Comparison of ENCODE assay signal across 16 cellular contexts in genomic region chrX:1531106-1531890, GRCh38. TPM values are rescaled to one million over a fixed set of nuclear protein-coding genes. Genes with fewer than 3 reads are reported as not detected.
DNase-seq lines count a peak whose midpoint lies in the region; ATAC-seq, FAIRE-seq and TF ChIP-seq lines count a peak whose summit lies in the region.
"Had no signal": no experiment of that assay in that cellular context is flagged by ENCODE, and none has a peak within 500 bp of the region (broad histone marks: within the 10 kb centered on the region; RNA-seq: fewer than 3 reads in every experiment).

No MANE protein-coding gene starts in this region.

- H3K27ac ChIP-seq in OCI-LY1 (ENCODE audit: low read depth, low read length, poor library complexity, severe bottlenecking) = peak overlapping the region; percentile 50
- no peak overlapping the region for H3K27ac ChIP-seq in GM12878 (ENCODE audit: control insufficient read depth, insufficient read depth)
- no peak overlapping the region for H3K27ac ChIP-seq in lower lobe of right lung

- POLR2A ChIA-PET in GM12878 (lab: Charles Lee) = no interaction called here

- H3K9me2 ChIP-seq in OCI-LY1 (ENCODE audit: low read depth, low read length) = no peaks in the 10 kb centered on the region

- intact Hi-C loops in GM12878 (cut with micrococcal nuclease; ENCODE audit: unreplicated experiment) = no loop called here
- intact Hi-C loops in lower lobe of right lung (cut with DNase I) = no loop called here

- peaks cover 2% of the 10 kb centered on the region; the same call in 1 of the 2 replicates for H3F3A ChIP-seq in OCI-LY1 (ENCODE audit: insufficient read depth, low read length)

- TF ChIP-seq RAD21 in GM12878 (IDR thresholded peaks at IDR 0.05; ENCODE audit: insufficient read depth, low read depth, low read length) = no peak

- no peak for TF ChIP-seq POLR2A in GM12878 (IDR thresholded peaks at IDR 0.05; ENCODE audit: low read depth, low read length)

- WGBS in GM12878 (ENCODE audit: insufficient coverage, insufficient replicate concordance, low lambda C conversion rate, missing lambda C conversion rate) = 48% methylated on average over 10 of the region's 10 CpGs

- H3K4me2 ChIP-seq in OCI-LY1 (ENCODE audit: low read length) (peak overlapping the region; percentile 64), GM12878 (ENCODE audit: control insufficient read depth, insufficient read depth) (peak overlapping the region; percentile 31; the same call in 1 of the 2 replicates)

- H3K9ac ChIP-seq in OCI-LY1 (ENCODE audit: low read length) (peak overlapping the region; percentile 3; the same call in 1 of the 2 replicates), GM12878 (ENCODE audit: control insufficient read depth, insufficient read depth, low read length) (no peak overlapping the region)

- no TSS peak for BruUV-seq in GM12878 (replicated peaks; lab: Mats Ljungman, UMichigan)

- CTCF ChIA-PET in GM12878 (lab: Yijun Ruan, JAX) = no interaction called here

- H3K4me3 ChIP-seq in OCI-LY1 (ENCODE audit: low read depth, low read length, poor library complexity, severe bottlenecking) (peak overlapping the region; percentile 18), GM12878 (peak overlapping the region; percentile 19; the same call in 1 of the 2 replicates), lower lobe of right lung (no peak overlapping the region)

- H3K36me3 ChIP-seq in OCI-LY1 (ENCODE audit: insufficient read depth, low read length) = peaks cover 60% of the 10 kb centered on the region
- H3K36me3 ChIP-seq in GM12878 (ENCODE audit: control insufficient read depth in 2 of 2, insufficient read depth in 2 of 2, low read length in 1 of 2) = peaks cover 4 to 6% of the 10 kb centered on the region in 2 experiments
- no peaks in the 10 kb centered on the region for H3K36me3 ChIP-seq in lower lobe of right lung

- no peak for FAIRE-seq in GM12878 (lab: Jason Lieb, UNC)
- FAIRE-seq: urothelium cell line had no signal

- H3K4me1 ChIP-seq in OCI-LY1 (ENCODE audit: insufficient read depth, low read length, severe bottlenecking) = peaks cover 18% of the 10 kb centered on the region
- peaks cover 21% of the 10 kb centered on the region for H3K4me1 ChIP-seq in GM12878 (ENCODE audit: control insufficient read depth, insufficient read depth, low read length)
- no peaks in the 10 kb centered on the region for H3K4me1 ChIP-seq in lower lobe of right lung

- TF ChIP-seq CTCF in OCI-LY1 (IDR thresholded peaks at IDR 0.05; ENCODE audit: low read length) = no peak
- TF ChIP-seq CTCF in GM12878 (IDR thresholded peaks at IDR 0.05 in 2 of 3, conservative IDR thresholded peaks at IDR 0.05 in 1 of 3; ENCODE audit: control insufficient read depth in 2 of 3, extremely low read depth in 1 of 3, insufficient read depth in 1 of 3, low read depth in 3 of 3, low read length in 3 of 3) = no peak; a peak in 1 of 6 replicates
- no peak for TF ChIP-seq CTCF in lower lobe of right lung (IDR thresholded peaks at IDR 0.05)

- H4K20me1 ChIP-seq in OCI-LY1 (ENCODE audit: insufficient read depth, low read length) (0 out of 2 replicates have a peak, but pooled peaks cover 5% of the 10 kb centered on the region), GM12878 (ENCODE audit: control insufficient read depth, insufficient read depth) (no peaks in the 10 kb centered on the region)

- in situ Hi-C loops in GM12878 (cut with MboI) = no loop called here

- H3K79me2 ChIP-seq in OCI-LY1 (ENCODE audit: insufficient read depth, low read length) (peaks cover 76% of the 10 kb centered on the region), GM12878 (ENCODE audit: control insufficient read depth, insufficient read depth, low read length) (peaks cover 82% of the 10 kb centered on the region)

- SMC1A ChIA-PET in GM12878 (lab: Charles Lee; ENCODE audit: uncharacterized antibody, unreplicated experiment) = no interaction called here

- no peaks in the 10 kb centered on the region for H3K27me3 ChIP-seq in OCI-LY1 (ENCODE audit: insufficient read depth, low read length)
- H3K27me3 ChIP-seq in GM12878 (replicated peaks in 1 of 2; ENCODE audit: control insufficient read depth in 2 of 2, insufficient read depth in 2 of 2, low read length in 1 of 2) = no peaks in the 10 kb centered on the region
- peaks cover 4% of the 10 kb centered on the region for H3K27me3 ChIP-seq in lower lobe of right lung (ENCODE audit: low read depth)

- H2AFZ ChIP-seq in OCI-LY1 (ENCODE audit: low read length) (no peak overlapping the region), GM12878 (ENCODE audit: control insufficient read depth, low read depth, low read length) (no peak overlapping the region)

- no peak for ATAC-seq in GM12878
- no peak for ATAC-seq in lower lobe of right lung
- ATAC-seq: SK-N-SH treated with all-trans-retinoic acid at 6 μM for 48 hours had no signal

- TF ChIP-seq EP300 in GM12878 (IDR thresholded peaks at IDR 0.05; ENCODE audit: borderline replicate concordance in 1 of 2, control insufficient read depth in 1 of 2, low read depth in 2 of 2, low read length in 2 of 2) = no peak

- RAD21 ChIA-PET in GM12878 (lab: Charles Lee; ENCODE audit: unreplicated experiment) = no interaction called here

- H3K9me3 ChIP-seq in OCI-LY1 (ENCODE audit: low read length) = no peaks in the 10 kb centered on the region
- H3K9me3 ChIP-seq in GM12878 (replicated peaks; ENCODE audit: control insufficient read depth, insufficient read depth, low read length) = no peaks in the 10 kb centered on the region
- no peaks in the 10 kb centered on the region for H3K9me3 ChIP-seq in lower lobe of right lung

- DNase-seq in activated T-cell treated with anti-CD3 and anti-CD28 coated beads for 48 hours (ENCODE audit: low read depth) (peak; percentile 43), activated T-cell treated with anti-CD3 and anti-CD28 coated beads for 4 hours (no peak), GM12878 (ENCODE audit: low read depth, low spot score) (no peak), DMS53 treated with DMSO at 0.1 percent for 48 hours (lab: John Stamatoyannopoulos, UW; ENCODE audit: unreplicated experiment) (no peak), lower lobe of right lung (no peak), iPS-NIHi7 (ENCODE audit: extremely low spot score) (no peak)
- peak; percentile 61 for DNase-seq in stimulated activated naive CD4-positive, alpha-beta T cell treated with Interleukin-2 at 50 U/mL for 16 hours (lab: John Stamatoyannopoulos, UW)
- DNase-seq: endodermal cell, IMR-90, MV-4-11, NCI-H2081 treated with DMSO at 0.1 percent for 48 hours, NCI-H526 treated with DMSO at 0.1 percent for 48 hours, nucleus accumbens had no signal

TF ChIP-seq in GM12878, 131 proteins besides CTCF, POLR2A, EP300 and RAD21 (continues in another document):
- TF ChIP-seq EED (IDR thresholded peaks at IDR 0.05; ENCODE audit: low read depth) (0 out of 2 replicates have a peak, but pooled peaks have one; percentile 18), RELA (IDR thresholded peaks at IDR 0.05; ENCODE audit: borderline replicate concordance, partially characterized antibody) (no peak), CEBPB (IDR thresholded peaks at IDR 0.05; ENCODE audit: borderline replicate concordance in 1 of 2, low read depth in 2 of 2, low read length in 2 of 2) (no peak)
- TF ChIP-seq, protein P1, sequence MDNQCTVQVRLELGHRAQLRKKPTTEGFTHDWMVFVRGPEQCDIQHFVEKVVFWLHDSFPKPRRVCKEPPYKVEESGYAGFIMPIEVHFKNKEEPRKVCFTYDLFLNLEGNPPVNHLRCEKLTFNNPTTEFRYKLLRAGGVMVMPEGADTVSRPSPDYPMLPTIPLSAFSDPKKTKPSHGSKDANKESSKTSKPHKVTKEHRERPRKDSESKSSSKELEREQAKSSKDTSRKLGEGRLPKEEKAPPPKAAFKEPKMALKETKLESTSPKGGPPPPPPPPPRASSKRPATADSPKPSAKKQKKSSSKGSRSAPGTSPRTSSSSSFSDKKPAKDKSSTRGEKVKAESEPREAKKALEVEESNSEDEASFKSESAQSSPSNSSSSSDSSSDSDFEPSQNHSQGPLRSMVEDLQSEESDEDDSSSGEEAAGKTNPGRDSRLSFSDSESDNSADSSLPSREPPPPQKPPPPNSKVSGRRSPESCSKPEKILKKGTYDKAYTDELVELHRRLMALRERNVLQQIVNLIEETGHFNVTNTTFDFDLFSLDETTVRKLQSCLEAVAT (IDR thresholded peaks at IDR 0.05) = peak; percentile 20; the same call in 1 of the 2 replicates

RNA-seq across cellular contexts. Expression of gene P2RY8, which starts 5.7 kb away (rescaled TPM):
- total RNA-seq in GM12878 (2013; cell fraction: nucleolus; rRNA removed) = 85.1 and 89.7 TPM in 2 replicates
- 34.0 and 44.7 TPM in 2 replicates for total RNA-seq in GM12878 (2014; rRNA removed)
- total RNA-seq in GM12878 (2014; rRNA removed; fragmentation: Illumina TruSeq; extraction: Trizol) = 28.8 and 29.7 TPM in 2 replicates
- 61.3 and 61.8 TPM in 2 replicates for total RNA-seq in GM12878 (2021)
- 30.9 TPM for polyA plus RNA-seq in GM12878 (2011; ENCODE audit: low read depth)
- 20.4 and 31.1 TPM in 2 replicates for polyA plus RNA-seq in GM12878 (2011; rRNA removed)
- polyA plus RNA-seq in GM12878 (2011; cell fraction: cytosol; rRNA removed) = 41.3 and 52.8 TPM in 2 replicates
- polyA plus RNA-seq in GM12878 (2011; cell fraction: nucleus; rRNA removed) = 29.2 and 35.1 TPM in 2 replicates
- 41.7 and 45.3 TPM in 2 replicates for polyA plus RNA-seq in GM12878 (2012)
- polyA plus RNA-seq in GM12878 (2014; fragmentation: Illumina TruSeq; extraction: Trizol) = 27.5 and 30.5 TPM in 2 replicates
- polyA plus RNA-seq in GM12878 (2014; fragmentation: Nextera tagmentation; extraction: Ambion mirVana) = 1 to 10 TPM; 2.0 to 4.0 TPM
- 41.8 and 49.0 TPM in 2 replicates for polyA plus RNA-seq in GM12878 (2014; rRNA removed)
- 10 to 100 TPM; 62.7 to 64.4 TPM for polyA plus RNA-seq in GM12878 (2016; fragmentation: Nextera tagmentation; extraction: Ambion mirVana)
- polyA minus RNA-seq in GM12878 (2011; rRNA and poly(A)+ RNA removed) = 37.7 and 60.0 TPM in 2 replicates
- polyA minus RNA-seq in GM12878 (2011; cell fraction: cytosol; rRNA and poly(A)+ RNA removed) = 26.7 and 36.8 TPM in 2 replicates
- 20.7 and 34.7 TPM in 2 replicates for polyA minus RNA-seq in GM12878 (2011; cell fraction: nucleus; rRNA and poly(A)+ RNA removed)
- total RNA-seq in lower lobe of right lung = 3.0 TPM
- total RNA-seq: endodermal cell, IMR-90 had no signal
- polyA plus RNA-seq: IMR-90 had no signal

Comparison
In these comparisons a context has a peak if more than half of its experiments do, and no peak if none do; other contexts are left out.
1. DNase-seq: peak in activated T-cell treated with anti-CD3 and anti-CD28 coated beads for 48 hours (single experiment) and stimulated activated naive CD4-positive, alpha-beta T cell treated with Interleukin-2 at 50 U/mL for 16 hours (single experiment); none in activated T-cell treated with anti-CD3 and anti-CD28 coated beads for 4 hours (single experiment), GM12878 (single experiment), DMS53 treated with DMSO at 0.1 percent for 48 hours (single experiment), lower lobe of right lung (single experiment) and iPS-NIHi7 (single experiment).